In the genomic region with DNA sequence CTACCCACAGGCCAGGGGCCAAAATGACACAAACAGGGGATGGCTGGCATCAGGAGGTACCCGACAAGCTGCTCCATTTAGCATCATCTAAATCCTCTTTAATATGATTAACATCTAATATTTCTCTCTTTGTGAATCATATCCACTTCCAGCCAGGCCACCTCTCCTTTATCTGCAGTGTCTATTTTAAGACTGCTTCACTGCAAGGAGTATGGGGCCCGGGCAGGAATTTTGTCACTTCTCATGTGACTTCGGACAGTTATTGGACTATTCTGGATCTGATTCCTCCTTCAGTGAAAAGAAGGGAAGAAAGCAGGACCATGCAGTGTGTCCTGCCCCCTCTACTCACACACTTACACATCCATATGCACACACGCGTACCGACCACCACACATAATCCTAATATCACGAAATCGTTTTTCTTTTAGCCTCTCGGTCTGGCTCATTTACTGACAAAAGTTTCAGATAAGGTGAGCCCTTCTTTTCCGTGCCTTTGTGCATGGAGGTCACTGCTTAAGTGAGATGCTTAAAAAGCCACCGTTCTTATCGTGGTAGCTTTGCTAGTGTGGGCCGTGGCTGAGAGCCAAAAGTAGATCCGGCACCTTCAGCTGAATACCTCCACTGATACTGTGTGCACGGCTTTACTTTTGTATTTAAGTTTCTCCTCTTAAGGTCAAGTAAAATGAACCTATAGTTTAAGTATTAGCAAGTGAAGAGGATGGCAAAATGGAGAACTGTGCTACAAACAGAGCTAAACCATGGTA, we compare ENCODE assay signal across 26 cellular contexts.
"Had no signal": no experiment of that assay in that cellular context is flagged by ENCODE, and none has a peak within 500 bp of the region (broad histone marks: within the 10 kb centered on the region; RNA-seq: fewer than 3 reads in every experiment).

No MANE protein-coding gene starts in this region.

- H3K36me3 ChIP-seq: ascending aorta, Peyer's patch had no signal

- ATAC-seq: activated naive CD4-positive, alpha-beta T cell treated with anti-CD3 and anti-CD28 coated beads, Interleukin-2, amount 50 U/mL, for 72 hours; activated naive CD8-positive, alpha-beta T cell treated with anti-CD3 and anti-CD28 coated beads, Interleukin-2, amount 50 U/mL, for 24 hours; activated T-cell treated with anti-CD3 and anti-CD28 coated beads, Interleukin-2, amount 50 U/mL, for 4 hours; body of pancreas; T-cell had no signal

- DNase-seq: activated CD4-positive, alpha-beta memory T cell treated with anti-CD3 and anti-CD28 coated beads for 36 hours; activated CD4-positive, alpha-beta T cell treated with anti-CD3 and anti-CD28 coated beads, Interleukin-2, amount 10 ng/mL, durations not matched to agents 7 days and 5 days; activated CD4-positive, CD25-positive, alpha-beta regulatory T cell; activated CD8-positive, alpha-beta memory T cell treated with anti-CD3 and anti-CD28 coated beads for 24 hours; activated effector memory CD4-positive, alpha-beta T cell treated with anti-CD3 and anti-CD28 coated beads, Interleukin-2, amount 50 U/mL, for 16 hours; activated naive CD4-positive, alpha-beta T cell treated with Interleukin-2 at 50 U/mL for 16 hours; activated naive CD8-positive, alpha-beta T cell treated with anti-CD3 and anti-CD28 coated beads, Interleukin-2, amount 50 U/mL, for 24 hours; activated T-cell treated with anti-CD3 and anti-CD28 coated beads, Interleukin-2, amount 50 U/mL, for 4 hours; amniotic stem cell; body of pancreas; NCI-H1092 treated with DMSO at 0.1 percent for 48 hours; NCI-H1417 treated with DMSO at 0.1 percent for 48 hours; NCI-H1694; NCI-H2029 treated with DMSO at 0.1 percent for 48 hours; NCI-H345; NCI-H510A; NCI-H526 treated with DMSO at 0.1 percent for 48 hours; Peyer's patch; SIG-M5; T-cell; T-helper 2 cell; T1000 had no signal

- H3K4me1 ChIP-seq: ascending aorta, Peyer's patch had no signal

- H3K27ac ChIP-seq: ascending aorta, body of pancreas, KMS-11, Peyer's patch, VCaP had no signal

- H3K4me2 ChIP-seq: KMS-11 had no signal

- H3K27me3 ChIP-seq: ascending aorta, body of pancreas, Peyer's patch had no signal

- H3K9me3 ChIP-seq: ascending aorta, body of pancreas, Peyer's patch had no signal

- H3K9ac ChIP-seq: KMS-11 had no signal

- H3K4me3 ChIP-seq: ascending aorta, body of pancreas, Peyer's patch had no signal
